21 cellular contexts compared by ENCODE assay signal in the genomic region with DNA sequence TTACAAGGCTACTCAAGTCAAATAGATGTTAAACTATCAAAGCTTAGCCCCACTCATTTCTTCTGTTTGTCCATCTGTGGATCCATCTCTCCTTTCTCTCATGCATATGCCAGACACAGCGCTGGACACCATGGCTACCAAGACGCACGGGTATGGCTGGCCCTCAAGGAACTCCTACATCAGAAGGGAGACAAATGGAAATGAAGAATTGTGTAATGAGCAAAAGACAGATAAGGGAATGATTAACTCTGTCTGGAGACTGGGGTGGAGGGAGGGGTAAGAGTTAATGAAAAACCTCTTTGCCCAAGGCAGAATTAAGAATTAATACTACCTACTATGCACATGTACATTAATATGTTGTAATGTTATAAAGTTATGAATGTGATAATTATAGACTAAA.
"Had no signal": no experiment of that assay in that cellular context is flagged by ENCODE, and none has a peak within 500 bp of the region (broad histone marks: within the 10 kb centered on the region; RNA-seq: fewer than 3 reads in every experiment).

No MANE protein-coding gene starts in this region.

- H3K4me1 ChIP-seq: gastrocnemius medialis, lower lobe of right lung, right lobe of liver, upper lobe of left lung had no signal

- DNase-seq: dorsolateral prefrontal cortex; effector CD4-positive, alpha-beta T cell; foreskin fibroblast; gastrocnemius medialis; head of caudate nucleus; left ventricle myocardium superior; lower lobe of right lung; mucosa of descending colon; naive B cell; nephron progenitor cell; nucleus accumbens; right lobe of liver; small intestine; stimulated activated CD4-positive, alpha-beta T cell treated with anti-CD3 and anti-CD28 coated beads, Interleukin-15, amount 100 ng/mL, for 24 hours; stimulated activated CD4-positive, alpha-beta T cell treated with anti-CD3 and anti-CD28 coated beads, Interleukin-2, amount 100 ng/mL, for 48 hours; stimulated activated naive B cell treated with anti-CD40 and anti-IgM and Interleukin-4, amounts not matched to agents 10 μg/mL and 1 μg/mL and 100 μg/mL, for 72 hours; upper lobe of left lung had no signal

- H3K9me3 ChIP-seq: gastrocnemius medialis, lower lobe of right lung, mucosa of descending colon, right lobe of liver, thoracic aorta, tibial nerve, upper lobe of left lung had no signal

- H3K4me1 Mint-ChIP-seq: stimulated activated naive B cell treated with anti-CD40 and anti-IgM and Interleukin-4, amounts not matched to agents 10 μg/mL and 1 μg/mL and 100 μg/mL, for 72 hours had no signal

- H3K36me3 ChIP-seq: gastrocnemius medialis, lower lobe of right lung, right lobe of liver, thoracic aorta, tibial nerve, upper lobe of left lung had no signal

- H3K4me3 Mint-ChIP-seq: naive B cell; nephron progenitor cell; stimulated activated naive B cell treated with anti-CD40 and anti-IgM and Interleukin-4, amounts not matched to agents 10 μg/mL and 1 μg/mL and 100 μg/mL, for 72 hours; stimulated activated naive CD8-positive, alpha-beta T cell treated with anti-CD3 and anti-CD28 coated beads, Interleukin-15, Interleukin-2, amounts not matched to agents 100 ng/mL and 50 ng/mL, for 24 hours had no signal

- H3K4me3 ChIP-seq: dorsolateral prefrontal cortex, gastrocnemius medialis, lower lobe of right lung, mucosa of descending colon, right lobe of liver, thoracic aorta, tibial nerve, upper lobe of left lung had no signal

- H3K27me3 Mint-ChIP-seq: naive B cell; stimulated activated naive B cell treated with anti-CD40 and anti-IgM and Interleukin-4, amounts not matched to agents 10 μg/mL and 1 μg/mL and 100 μg/mL, for 72 hours; stimulated activated naive CD8-positive, alpha-beta T cell treated with anti-CD3 and anti-CD28 coated beads, Interleukin-15, Interleukin-2, amounts not matched to agents 100 ng/mL and 50 ng/mL, for 24 hours had no signal

- H3K36me3 Mint-ChIP-seq: naive B cell; stimulated activated naive B cell treated with anti-CD40 and anti-IgM and Interleukin-4, amounts not matched to agents 10 μg/mL and 1 μg/mL and 100 μg/mL, for 72 hours had no signal

- H3K27ac Mint-ChIP-seq: naive B cell; nephron progenitor cell; stimulated activated naive B cell treated with anti-CD40 and anti-IgM and Interleukin-4, amounts not matched to agents 10 μg/mL and 1 μg/mL and 100 μg/mL, for 72 hours; stimulated activated naive CD8-positive, alpha-beta T cell treated with anti-CD3 and anti-CD28 coated beads, Interleukin-15, Interleukin-2, amounts not matched to agents 100 ng/mL and 50 ng/mL, for 24 hours had no signal

- H3K27me3 ChIP-seq: dorsolateral prefrontal cortex, gastrocnemius medialis, right lobe of liver, tibial nerve, upper lobe of left lung had no signal

- H3K9me3 Mint-ChIP-seq: naive B cell; nephron progenitor cell; stimulated activated naive B cell treated with anti-CD40 and anti-IgM and Interleukin-4, amounts not matched to agents 10 μg/mL and 1 μg/mL and 100 μg/mL, for 72 hours; stimulated activated naive CD8-positive, alpha-beta T cell treated with anti-CD3 and anti-CD28 coated beads, Interleukin-15, Interleukin-2, amounts not matched to agents 100 ng/mL and 50 ng/mL, for 24 hours had no signal

- H3K27ac ChIP-seq: dorsolateral prefrontal cortex, epithelial cell of prostate, gastrocnemius medialis, lower lobe of right lung, right lobe of liver, thoracic aorta, tibial nerve, upper lobe of left lung had no signal
